In the genomic region with DNA sequence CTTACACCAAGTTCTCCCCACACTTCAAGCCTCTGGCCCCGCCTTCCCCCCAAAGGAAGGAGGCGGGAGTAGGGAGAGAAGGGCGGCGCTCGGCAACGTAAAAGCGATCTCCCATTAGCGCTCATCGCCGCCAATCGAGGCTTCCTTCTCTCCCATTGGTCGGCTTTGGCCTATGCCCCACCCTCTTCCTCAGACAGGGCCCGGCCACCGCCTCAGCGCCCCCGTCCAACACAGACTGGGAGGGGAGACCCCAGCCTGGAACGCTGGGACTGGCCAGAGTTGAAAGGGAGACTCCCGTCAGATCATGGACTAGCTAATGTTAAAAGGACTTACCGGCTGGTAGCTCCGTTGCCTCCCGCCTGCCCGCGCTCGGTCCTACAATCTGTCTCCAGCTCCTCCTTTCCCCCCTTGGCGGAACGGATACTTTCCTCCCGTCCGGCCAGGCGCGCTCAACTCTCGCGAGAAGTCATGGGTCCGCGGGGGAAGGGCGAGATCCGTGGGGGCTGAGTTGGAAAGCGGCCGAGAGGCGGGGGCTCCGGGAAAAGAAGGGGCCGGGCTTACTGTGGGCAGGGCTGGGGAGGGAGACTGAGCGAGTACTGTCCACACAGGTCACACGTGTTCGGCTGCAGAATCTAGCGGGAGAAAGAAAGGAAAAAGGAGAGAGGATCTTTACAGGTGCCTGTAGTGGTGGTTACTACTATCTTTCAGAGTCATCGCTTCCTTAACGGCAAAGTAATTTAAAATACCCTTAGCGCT, we compare ENCODE assay signal across 8 cellular contexts. TPM values are rescaled to one million over a fixed set of nuclear protein-coding genes. Genes with fewer than 3 reads are reported as not detected.
DNase-seq lines count a peak whose midpoint lies in the region; ATAC-seq and TF ChIP-seq lines count a peak whose summit lies in the region.

Gene ATF7, minus strand, starts transcription at position 437 of the 756 bp plus-strand sequence. CDS start 25,382 bp downstream, outside the sequence.

- POLR2A ChIA-PET in RWPE1 (lab: Yijun Ruan, JAX; ENCODE audit: low non-redundant PET) = no interaction called here
- POLR2A ChIA-PET in naive thymus-derived CD4-positive, alpha-beta T cell (lab: Charles Lee) = interaction anchor here (1.2 to 2.2 kb wide), 3 partner anchors 49 to 125 kb away, joined by 6 to 10 read pairs (median 8); partner anchors contain the start of genes ATP5MC2 and TARBP2

- peaks cover 46% of the 10 kb centered on the region for H3K79me2 ChIP-seq in fibroblast of lung (ENCODE audit: control insufficient read depth, insufficient read depth, low read length)

- intact Hi-C loops in naive thymus-derived CD4-positive, alpha-beta T cell (cut with micrococcal nuclease) = loop anchor here (1.0 to 5.0 kb wide), 14 partner anchors 8 to 654 kb away; partner anchors contain the start of genes ATP5MC2 (in 2 of the 2), CALCOCO1 (in 2 of the 2), EIF4B (in 2 of the 2) and SP1 (in 2 of the 2)

- no peak for TF ChIP-seq CTCF in LNCaP clone FGC (IDR thresholded peaks at IDR 0.05; ENCODE audit: control insufficient read depth, extremely low read depth, insufficient read depth)
- no peak for TF ChIP-seq CTCF in RWPE1 (conservative IDR thresholded peaks at IDR 0.05; ENCODE audit: low read depth)
- TF ChIP-seq CTCF in fibroblast of lung (conservative IDR thresholded peaks at IDR 0.05 in 1 of 2, IDR thresholded peaks at IDR 0.05 in 1 of 2; ENCODE audit: low read depth in 1 of 2, low read length in 2 of 2) = no peak

- no peaks in the 10 kb centered on the region for H3K9me3 Mint-ChIP-seq in activated T-helper 17 cell treated with anti-CD3 and anti-CD28 coated beads, Interleukin-2, amount 50 U/mL, for 72 hours
- H3K9me3 Mint-ChIP-seq in naive thymus-derived CD4-positive, alpha-beta T cell = no peaks in the 10 kb centered on the region
- H3K9me3 Mint-ChIP-seq in stimulated activated naive B cell treated with anti-CD40 and anti-IgM and Interleukin-4, amounts not matched to agents 10 μg/mL and 1 μg/mL and 100 μg/mL, for 72 hours = no peaks in the 10 kb centered on the region

- peaks cover 29% of the 10 kb centered on the region for H3K4me1 Mint-ChIP-seq in activated T-helper 17 cell treated with anti-CD3 and anti-CD28 coated beads, Interleukin-2, amount 50 U/mL, for 72 hours
- H3K4me1 Mint-ChIP-seq in naive thymus-derived CD4-positive, alpha-beta T cell = peaks cover 30 to 55% (median 49%) of the 10 kb centered on the region in 7 donors
- peaks cover 17 to 36% of the 10 kb centered on the region in 2 donors for H3K4me1 Mint-ChIP-seq in stimulated activated naive B cell treated with anti-CD40 and anti-IgM and Interleukin-4, amounts not matched to agents 10 μg/mL and 1 μg/mL and 100 μg/mL, for 72 hours

- peak; percentile 98 for DNase-seq in Daoy (ENCODE audit: low read depth)
- DNase-seq in GOT3 (lab: John Stamatoyannopoulos, UW) = peak; percentile 88
- DNase-seq in LNCaP clone FGC (ENCODE audit: low read depth) = peak; percentile 94
- peak; percentile 99 for DNase-seq in RWPE1 (ENCODE audit: low spot score)
- peak; percentile 96 to 98 for DNase-seq in fibroblast of lung (ENCODE audit: low read depth in 2 of 2)
- peak; percentile 95 to 100 (median 99) for DNase-seq in naive thymus-derived CD4-positive, alpha-beta T cell
- peak; percentile 97 for DNase-seq in stimulated activated naive B cell treated with anti-CD40 and anti-IgM and Interleukin-4, amounts not matched to agents 10 μg/mL and 1 μg/mL and 100 μg/mL, for 72 hours

- peaks cover 27% of the 10 kb centered on the region for H3K36me3 Mint-ChIP-seq in activated T-helper 17 cell treated with anti-CD3 and anti-CD28 coated beads, Interleukin-2, amount 50 U/mL, for 72 hours (ENCODE audit: low read depth)
- H3K36me3 Mint-ChIP-seq in naive thymus-derived CD4-positive, alpha-beta T cell = peaks cover 0 to 3% (median 0%) of the 10 kb centered on the region in 5 donors
- H3K36me3 Mint-ChIP-seq in stimulated activated naive B cell treated with anti-CD40 and anti-IgM and Interleukin-4, amounts not matched to agents 10 μg/mL and 1 μg/mL and 100 μg/mL, for 72 hours = peaks cover 3 to 7% of the 10 kb centered on the region in 2 donors

- peak; percentile 97 for ATAC-seq in activated T-helper 17 cell treated with anti-CD3 and anti-CD28 coated beads, Interleukin-2, amount 50 U/mL, for 72 hours (replicated peaks)
- peak; percentile 97 for ATAC-seq in naive thymus-derived CD4-positive, alpha-beta T cell
- ATAC-seq in stimulated activated naive B cell treated with anti-CD40 and anti-IgM and Interleukin-4, amounts not matched to agents 10 μg/mL and 1 μg/mL and 100 μg/mL, for 72 hours (replicated peaks) = peak; percentile 96 to 97

- H3K4me1 ChIP-seq in fibroblast of lung (ENCODE audit: control insufficient read depth, extremely low read depth, insufficient read depth, low read length) = no peaks in the 10 kb centered on the region
- peaks cover 20 to 32% of the 10 kb centered on the region in 2 donors for H3K4me1 ChIP-seq in naive thymus-derived CD4-positive, alpha-beta T cell (ENCODE audit: control insufficient read depth in 2 of 2, insufficient read depth in 2 of 2, low read length in 2 of 2)

- H4K20me1 ChIP-seq in fibroblast of lung (ENCODE audit: control insufficient read depth, extremely low read depth, insufficient read depth, low read length) = no peaks in the 10 kb centered on the region

- peak within 1 kb of the TSS; percentile 97 for H3K4me3 Mint-ChIP-seq in activated T-helper 17 cell treated with anti-CD3 and anti-CD28 coated beads, Interleukin-2, amount 50 U/mL, for 72 hours
- H3K4me3 Mint-ChIP-seq in naive thymus-derived CD4-positive, alpha-beta T cell = peak within 1 kb of the TSS; percentile 97 to 100 (median 98)
- peak within 1 kb of the TSS; percentile 99 for H3K4me3 Mint-ChIP-seq in stimulated activated naive B cell treated with anti-CD40 and anti-IgM and Interleukin-4, amounts not matched to agents 10 μg/mL and 1 μg/mL and 100 μg/mL, for 72 hours

- no peaks in the 10 kb centered on the region for H3K36me3 ChIP-seq in fibroblast of lung (ENCODE audit: control insufficient read depth, insufficient read depth, low read length)
- H3K36me3 ChIP-seq in naive thymus-derived CD4-positive, alpha-beta T cell (ENCODE audit: control insufficient read depth in 2 of 3, insufficient read depth in 3 of 3, low read length in 3 of 3) = no peaks in the 10 kb centered on the region

- H3K4me2 ChIP-seq in fibroblast of lung (ENCODE audit: extremely low read depth, insufficient read depth, low read length) = peak within 1 kb of the TSS; percentile 91

- peak within 1 kb of the TSS; percentile 98 for H3K27ac Mint-ChIP-seq in activated T-helper 17 cell treated with anti-CD3 and anti-CD28 coated beads, Interleukin-2, amount 50 U/mL, for 72 hours
- H3K27ac Mint-ChIP-seq in naive thymus-derived CD4-positive, alpha-beta T cell = peak within 1 kb of the TSS; percentile 95 to 99 (median 97)
- H3K27ac Mint-ChIP-seq in stimulated activated naive B cell treated with anti-CD40 and anti-IgM and Interleukin-4, amounts not matched to agents 10 μg/mL and 1 μg/mL and 100 μg/mL, for 72 hours = peak within 1 kb of the TSS; percentile 98

- peak within 1 kb of the TSS; percentile 90 for H3K27ac ChIP-seq in RWPE1
- peak within 1 kb of the TSS; percentile 97 for H3K27ac ChIP-seq in fibroblast of lung (ENCODE audit: insufficient read depth, low read length)
- H3K27ac ChIP-seq in naive thymus-derived CD4-positive, alpha-beta T cell (ENCODE audit: low read depth, low read length) = peak within 1 kb of the TSS; percentile 83

- peak within 1 kb of the TSS; percentile 98 for H2AFZ ChIP-seq in fibroblast of lung (ENCODE audit: low read length)

- H3K9me3 ChIP-seq in fibroblast of lung (ENCODE audit: control insufficient read depth, insufficient read depth, low read depth, low read length) = no peaks in the 10 kb centered on the region
- H3K9me3 ChIP-seq in naive thymus-derived CD4-positive, alpha-beta T cell (ENCODE audit: control insufficient read depth in 2 of 3, low read length in 3 of 3) = no peaks in the 10 kb centered on the region

- no peaks in the 10 kb centered on the region for H3K27me3 ChIP-seq in fibroblast of lung (ENCODE audit: control insufficient read depth, insufficient read depth, low read length)
- H3K27me3 ChIP-seq in naive thymus-derived CD4-positive, alpha-beta T cell (ENCODE audit: control insufficient read depth in 2 of 2, insufficient read depth in 2 of 2, low read length in 2 of 2) = no peaks in the 10 kb centered on the region

- H3K27me3 Mint-ChIP-seq in activated T-helper 17 cell treated with anti-CD3 and anti-CD28 coated beads, Interleukin-2, amount 50 U/mL, for 72 hours = no peaks in the 10 kb centered on the region
- peaks cover 0 to 6% (median 0%) of the 10 kb centered on the region in 5 donors for H3K27me3 Mint-ChIP-seq in naive thymus-derived CD4-positive, alpha-beta T cell
- H3K27me3 Mint-ChIP-seq in stimulated activated naive B cell treated with anti-CD40 and anti-IgM and Interleukin-4, amounts not matched to agents 10 μg/mL and 1 μg/mL and 100 μg/mL, for 72 hours = no peaks in the 10 kb centered on the region

- CTCF ChIA-PET in RWPE1 (lab: Yijun Ruan, JAX) = interaction anchor here (1.0 kb wide), 1 partner anchor 11 kb away, joined by 4 read pairs; no protein-coding TSS in a partner anchor
- CTCF ChIA-PET in naive thymus-derived CD4-positive, alpha-beta T cell (lab: Charles Lee) = interaction anchor here (1.0 kb wide), 1 partner anchor 50 kb away, joined by 4 read pairs; the partner anchor contains the start of gene ATP5MC2

- peak within 1 kb of the TSS; percentile 96 for H3K9ac ChIP-seq in fibroblast of lung (ENCODE audit: insufficient read depth, low read length)

- H3K4me3 ChIP-seq in LNCaP clone FGC (ENCODE audit: low read depth, low read length) = peak within 1 kb of the TSS; percentile 91
- peak within 1 kb of the TSS; percentile 72 to 100 (median 80) for H3K4me3 ChIP-seq in fibroblast of lung (replicated peaks in 1 of 4; ENCODE audit: control extremely low read depth in 1 of 4, insufficient read depth in 1 of 4, low read depth in 3 of 4, low read length in 4 of 4)
- H3K4me3 ChIP-seq in naive thymus-derived CD4-positive, alpha-beta T cell (ENCODE audit: low read length) = peak within 1 kb of the TSS; percentile 92

RNA-seq across cellular contexts. Expression of gene ATF7, which starts in this region (rescaled TPM):
- total RNA-seq in Daoy (2014; rRNA removed; shearing (Covaris generic)) = 4.1 and 7.7 TPM in 2 replicates
- total RNA-seq in activated T-helper 17 cell treated with anti-CD3 and anti-CD28 coated beads, Interleukin-2, amount 50 U/mL, for 72 hours = 10 to 100 TPM; 28.1 to 31.5 TPM
- total RNA-seq in fibroblast of lung = 7.4 and 11.4 TPM in 2 replicates
- 24.7 and 27.4 TPM in 2 replicates for polyA plus RNA-seq in fibroblast of lung
- 16.4 and 16.6 TPM in 2 replicates for polyA plus RNA-seq in fibroblast of lung (2012)
- polyA minus RNA-seq in fibroblast of lung (ENCODE audit: low replicate concordance) = 44.1 and 48.7 TPM in 2 replicates
- 10 to 100 TPM; 21.9 to 39.5 (median 30.9) TPM for total RNA-seq in naive thymus-derived CD4-positive, alpha-beta T cell
- polyA plus RNA-seq in naive thymus-derived CD4-positive, alpha-beta T cell = 10 to 100 TPM; 14.5 to 14.9 TPM

Comparison
In these comparisons a context has a peak if more than half of its experiments do, and no peak if none do; other contexts are left out.
1. Peak in every context shown above with its lines: DNase-seq, ATAC-seq, H3K4me3 ChIP-seq and H3K27ac ChIP-seq.